22 cellular contexts compared by ENCODE assay signal in genomic region chrX:133307094-133307493, GRCh38.
DNase-seq lines count a peak whose midpoint lies in the region; ATAC-seq and TF ChIP-seq lines count a peak whose summit lies in the region.
"Had no signal": no experiment of that assay in that cellular context is flagged by ENCODE, and none has a peak within 500 bp of the region (broad histone marks: within the 10 kb centered on the region; RNA-seq: fewer than 3 reads in every experiment).

No MANE protein-coding gene starts in this region.

- peaks cover 44% of the 10 kb centered on the region for H3K4me1 ChIP-seq in GM23338 (ENCODE audit: insufficient read depth)
- H3K4me1 ChIP-seq in NT2/D1 (ENCODE audit: insufficient read depth, insufficient read length) = no peaks in the 10 kb centered on the region
- peaks cover 15% of the 10 kb centered on the region for H3K4me1 ChIP-seq in mesodermal cell (ENCODE audit: control insufficient read depth, insufficient read depth, low read length, poor library complexity, severe bottlenecking)
- H3K4me1 ChIP-seq: SJCRH30 had no signal

- POLR2A ChIA-PET in activated CD8-positive, alpha-beta T cell treated with anti-CD3 and anti-CD28 coated beads, Interleukin-2, amount 10 ng/mL, durations not matched to agents 7 days and 5 days (lab: Charles Lee) = no interaction called here

- H3K36me3 Mint-ChIP-seq in GM23338 (ENCODE audit: low read depth) = peaks cover 57% of the 10 kb centered on the region
- no peaks in the 10 kb centered on the region for H3K36me3 Mint-ChIP-seq in activated CD8-positive, alpha-beta T cell treated with anti-CD3 and anti-CD28 coated beads, Interleukin-2, amount 10 ng/mL, durations not matched to agents 7 days and 5 days (ENCODE audit: low read depth)
- no peaks in the 10 kb centered on the region for H3K36me3 Mint-ChIP-seq in T-helper 2 cell treated with Interferon-gamma antibody and Interleukin-4, amounts not matched to agents 5 μg/mL and 100 μg/mL, for 36 hours (ENCODE audit: low read depth)

- WGBS in mesodermal cell (ENCODE audit: insufficient coverage in 2 of 2), 2 experiments = no CpG with 5 or more reads among the region's 3 CpGs

- no peak overlapping the region for H2AFZ ChIP-seq in GM23338

- H3K9me3 ChIP-seq in NT2/D1 (ENCODE audit: insufficient read depth, low read length) (no peaks in the 10 kb centered on the region), mesodermal cell (ENCODE audit: control insufficient read depth, low read length) (no peaks in the 10 kb centered on the region)
- H3K9me3 ChIP-seq: SJCRH30 had no signal

- peaks cover 17% of the 10 kb centered on the region for H3K36me3 ChIP-seq in GM23338 (ENCODE audit: insufficient read depth)
- H3K36me3 ChIP-seq in NT2/D1 (ENCODE audit: insufficient read depth, insufficient read length, low read length) = peaks cover 33% of the 10 kb centered on the region
- peaks cover 17% of the 10 kb centered on the region for H3K36me3 ChIP-seq in mesodermal cell (ENCODE audit: control insufficient read depth, insufficient read depth, low read length)
- H3K36me3 ChIP-seq: SJCRH30 had no signal

- no peak overlapping the region for H3K27ac Mint-ChIP-seq in GM23338
- H3K27ac Mint-ChIP-seq in activated CD8-positive, alpha-beta T cell treated with anti-CD3 and anti-CD28 coated beads, Interleukin-2, amount 10 ng/mL, durations not matched to agents 7 days and 5 days = no peak overlapping the region
- no peak overlapping the region for H3K27ac Mint-ChIP-seq in T-helper 2 cell treated with Interferon-gamma antibody and Interleukin-4, amounts not matched to agents 5 μg/mL and 100 μg/mL, for 36 hours
- H3K27ac Mint-ChIP-seq: B cell had no signal

- DNase-seq in GM23338 (ENCODE audit: low spot score) = peak; percentile 62
- DNase-seq in NT2/D1 (ENCODE audit: low read depth, low spot score) = peak; percentile 36
- DNase-seq in iPS DF 4.7 (ENCODE audit: extremely low read depth, low spot score) = peak; percentile 14
- DNase-seq in SKM-1 treated with dmso at 0.1 percent for 144 hours (lab: John Stamatoyannopoulos, UW; ENCODE audit: unreplicated experiment) = no peak
- no peak for DNase-seq in Ammon's horn (ENCODE audit: low spot score)
- DNase-seq in activated CD8-positive, alpha-beta T cell treated with anti-CD3 and anti-CD28 coated beads, Interleukin-2, amount 10 ng/mL, durations not matched to agents 7 days and 5 days = no peak
- DNase-seq in T-helper 2 cell treated with Interferon-gamma antibody and Interleukin-4, amounts not matched to agents 5 μg/mL and 100 μg/mL, for 36 hours (ENCODE audit: low spot score) = no peak
- DNase-seq: DMS79 treated with DMSO at 0.1 percent for 48 hours, Karpas-422, MV-4-11, NCI-H1105 treated with DMSO at 0.1 percent for 48 hours, NCI-H1694, NCI-H2081, NCI-H2171, NCI-H345, NCI-H524 treated with DMSO at 0.1 percent for 48 hours, NCI-H82, OCI-M1, SJCRH30 had no signal

- peak; percentile 77 for ATAC-seq in GM23338
- no peak for ATAC-seq in activated CD8-positive, alpha-beta T cell treated with anti-CD3 and anti-CD28 coated beads, Interleukin-2, amount 10 ng/mL, durations not matched to agents 7 days and 5 days
- ATAC-seq: HCT116 had no signal

- H3K9me3 Mint-ChIP-seq in GM23338 = no peaks in the 10 kb centered on the region
- H3K9me3 Mint-ChIP-seq in activated CD8-positive, alpha-beta T cell treated with anti-CD3 and anti-CD28 coated beads, Interleukin-2, amount 10 ng/mL, durations not matched to agents 7 days and 5 days (ENCODE audit: insufficient read depth) = no peaks in the 10 kb centered on the region
- no peaks in the 10 kb centered on the region for H3K9me3 Mint-ChIP-seq in T-helper 2 cell treated with Interferon-gamma antibody and Interleukin-4, amounts not matched to agents 5 μg/mL and 100 μg/mL, for 36 hours

- peak overlapping the region; percentile 44; the same call in 1 of the 2 replicates for H3K4me2 ChIP-seq in GM23338

- TF ChIP-seq CTCF in GM23338 (conservative IDR thresholded peaks at IDR 0.05; ENCODE audit: low read depth in 2 of 2) = no peak

- peaks cover 40% of the 10 kb centered on the region for H3K4me1 Mint-ChIP-seq in GM23338
- no peaks in the 10 kb centered on the region for H3K4me1 Mint-ChIP-seq in activated CD8-positive, alpha-beta T cell treated with anti-CD3 and anti-CD28 coated beads, Interleukin-2, amount 10 ng/mL, durations not matched to agents 7 days and 5 days (ENCODE audit: low read depth)
- no peaks in the 10 kb centered on the region for H3K4me1 Mint-ChIP-seq in T-helper 2 cell treated with Interferon-gamma antibody and Interleukin-4, amounts not matched to agents 5 μg/mL and 100 μg/mL, for 36 hours (ENCODE audit: low read depth)
- H3K4me1 Mint-ChIP-seq: B cell had no signal

- no peak overlapping the region for H3K9ac ChIP-seq in NT2/D1 (ENCODE audit: insufficient read length, low read depth)

- H3K9me2 ChIP-seq in GM23338 (ENCODE audit: insufficient read depth) = no peaks in the 10 kb centered on the region

- H3K4me3 ChIP-seq in GM23338 (peak overlapping the region; percentile 11; the same call in 1 of the 2 replicates), NT2/D1 (ENCODE audit: insufficient read length, low read depth) (no peak overlapping the region), mesodermal cell (ENCODE audit: extremely low read depth, insufficient read depth, low read length, poor library complexity, severe bottlenecking) (no peak overlapping the region)
- H3K4me3 ChIP-seq: SJCRH30 had no signal

- H4K20me1 ChIP-seq in GM23338 (replicated peaks; ENCODE audit: insufficient read depth) = peaks cover 4% of the 10 kb centered on the region; the same call in 1 of the 2 replicates

- no peaks in the 10 kb centered on the region; the same call in 1 of the 2 replicates for H3F3A ChIP-seq in GM23338 (replicated peaks; ENCODE audit: low read depth)

- peaks cover 6% of the 10 kb centered on the region for H3K27me3 Mint-ChIP-seq in GM23338 (ENCODE audit: insufficient read depth, low read depth, poor library complexity)
- no peaks in the 10 kb centered on the region for H3K27me3 Mint-ChIP-seq in activated CD8-positive, alpha-beta T cell treated with anti-CD3 and anti-CD28 coated beads, Interleukin-2, amount 10 ng/mL, durations not matched to agents 7 days and 5 days (ENCODE audit: low read depth)
- no peaks in the 10 kb centered on the region for H3K27me3 Mint-ChIP-seq in T-helper 2 cell treated with Interferon-gamma antibody and Interleukin-4, amounts not matched to agents 5 μg/mL and 100 μg/mL, for 36 hours (ENCODE audit: low read depth)
- H3K27me3 Mint-ChIP-seq: B cell had no signal

- CTCF ChIA-PET in activated CD8-positive, alpha-beta T cell treated with anti-CD3 and anti-CD28 coated beads, Interleukin-2, amount 10 ng/mL, durations not matched to agents 7 days and 5 days (lab: Charles Lee) = no interaction called here

- no peak overlapping the region for H3K4me3 Mint-ChIP-seq in GM23338
- no peak overlapping the region for H3K4me3 Mint-ChIP-seq in activated CD8-positive, alpha-beta T cell treated with anti-CD3 and anti-CD28 coated beads, Interleukin-2, amount 10 ng/mL, durations not matched to agents 7 days and 5 days
- H3K4me3 Mint-ChIP-seq in T-helper 2 cell treated with Interferon-gamma antibody and Interleukin-4, amounts not matched to agents 5 μg/mL and 100 μg/mL, for 36 hours = no peak overlapping the region
- H3K4me3 Mint-ChIP-seq: B cell had no signal

- no peaks in the 10 kb centered on the region for H3K27me3 ChIP-seq in GM23338 (ENCODE audit: insufficient read depth)
- H3K27me3 ChIP-seq in NT2/D1 (ENCODE audit: insufficient read depth, insufficient read length) = no peaks in the 10 kb centered on the region
- H3K27me3 ChIP-seq: SJCRH30 had no signal

- H3K27ac ChIP-seq in GM23338 (ENCODE audit: low read depth) (peak overlapping the region; percentile 92), mesodermal cell (ENCODE audit: low read depth, low read length, severe bottlenecking) (peak overlapping the region; percentile 92)
- H3K27ac ChIP-seq: SJCRH30 had no signal

- H3K79me2 ChIP-seq in GM23338 (replicated peaks; ENCODE audit: insufficient read depth) = peaks cover 34% of the 10 kb centered on the region

TF ChIP-seq in GM23338, 12 proteins besides CTCF, POLR2A, EP300 and RAD21 (continues in another document):
- no peak for TF ChIP-seq ZNF114 (CRISPR knock-in tag; IDR thresholded peaks at IDR 0.05)

Comparison
In these comparisons a context has a peak if more than half of its experiments do, and no peak if none do; other contexts are left out.
1. DNase-seq: peak in GM23338 (single experiment), NT2/D1 (single experiment) and iPS DF 4.7 (single experiment); none in SKM-1 treated with dmso at 0.1 percent for 144 hours (single experiment), Ammon's horn (single experiment), activated CD8-positive, alpha-beta T cell treated with anti-CD3 and anti-CD28 coated beads, Interleukin-2, amount 10 ng/mL, durations not matched to agents 7 days and 5 days (single experiment) and T-helper 2 cell treated with Interferon-gamma antibody and Interleukin-4, amounts not matched to agents 5 μg/mL and 100 μg/mL, for 36 hours (single experiment).